In genomic region chr4:62231994-62232393, GRCh38 we compare ENCODE assay signal across 23 cellular contexts.
"Had no signal": no experiment of that assay in that cellular context is flagged by ENCODE, and none has a peak within 500 bp of the region (broad histone marks: within the 10 kb centered on the region; RNA-seq: fewer than 3 reads in every experiment).

No MANE protein-coding gene starts in this region.

- H3K27ac Mint-ChIP-seq: dendritic cell treated with granulocyte-macrophage colony-stimulating factor and Interleukin-4, amounts not matched to agents 40 ng/mL and 50 ng/mL, for 4 days; effector memory CD8-positive, alpha-beta T cell; endodermal cell had no signal

- H3K27me3 Mint-ChIP-seq: dendritic cell treated with granulocyte-macrophage colony-stimulating factor and Interleukin-4, amounts not matched to agents 40 ng/mL and 50 ng/mL, for 4 days; effector memory CD8-positive, alpha-beta T cell had no signal

- H3K27me3 ChIP-seq: colonic mucosa, dorsolateral prefrontal cortex, esophagus muscularis mucosa, esophagus squamous epithelium, foreskin keratinocyte, gastrocnemius medialis, gastroesophageal sphincter, heart left ventricle had no signal

- H3K36me3 ChIP-seq: colonic mucosa, esophagus muscularis mucosa, esophagus squamous epithelium, gastrocnemius medialis, gastroesophageal sphincter, heart left ventricle had no signal

- DNase-seq: colonic mucosa; cortex of kidney; dermis blood vessel endothelial cell; dorsolateral prefrontal cortex; effector CD8-positive, alpha-beta T cell; effector memory CD4-positive, alpha-beta T cell; effector memory CD8-positive, alpha-beta T cell; endodermal cell; erythroblast; esophagus squamous epithelium; foreskin fibroblast; foreskin keratinocyte; foreskin melanocyte; gastrocnemius medialis; glutamatergic neuron; head of caudate nucleus; heart left ventricle had no signal

- H3K9me3 ChIP-seq: colonic mucosa, esophagus squamous epithelium, gastrocnemius medialis, gastroesophageal sphincter had no signal

- H3K27ac ChIP-seq: colonic mucosa, coronary artery, dorsolateral prefrontal cortex, epithelial cell of prostate, esophagus muscularis mucosa, esophagus squamous epithelium, foreskin keratinocyte, gastrocnemius medialis, gastroesophageal sphincter had no signal

- H3K4me1 ChIP-seq: colonic mucosa, esophagus muscularis mucosa, esophagus squamous epithelium, foreskin keratinocyte, gastrocnemius medialis, gastroesophageal sphincter had no signal

- H3K4me1 Mint-ChIP-seq: endodermal cell had no signal

- H3K9me3 Mint-ChIP-seq: dendritic cell treated with granulocyte-macrophage colony-stimulating factor and Interleukin-4, amounts not matched to agents 40 ng/mL and 50 ng/mL, for 4 days; endodermal cell had no signal

- ATAC-seq: effector memory CD8-positive, alpha-beta T cell; esophagus mucosa; foreskin keratinocyte; gastrocnemius medialis; gastroesophageal sphincter had no signal

- H3K4me3 Mint-ChIP-seq: dendritic cell treated with granulocyte-macrophage colony-stimulating factor and Interleukin-4, amounts not matched to agents 40 ng/mL and 50 ng/mL, for 4 days; effector memory CD8-positive, alpha-beta T cell; endodermal cell had no signal

- H3K4me3 ChIP-seq: colonic mucosa, coronary artery, dorsolateral prefrontal cortex, esophagus muscularis mucosa, esophagus squamous epithelium, gastrocnemius medialis, gastroesophageal sphincter, heart left ventricle had no signal
